Comparison of ENCODE assay signal across 29 cellular contexts in genomic region chr1:103942029-103942428, GRCh38.
"Had no signal": no experiment of that assay in that cellular context is flagged by ENCODE, and none has a peak within 500 bp of the region (broad histone marks: within the 10 kb centered on the region; RNA-seq: fewer than 3 reads in every experiment).

No MANE protein-coding gene starts in this region.

- H3K27ac Mint-ChIP-seq: dendritic cell treated with granulocyte-macrophage colony-stimulating factor and Interleukin-4, amounts not matched to agents 40 ng/mL and 50 ng/mL, for 4 days; endodermal cell; immature natural killer cell; natural killer cell; stimulated activated effector memory CD8-positive, alpha-beta T cell treated with anti-CD3 and anti-CD28 coated beads, Interleukin-12 subunit alpha, Interleukin-12 subunit beta, amount 100 ng/mL, for 72 hours had no signal

- DNase-seq: colonic mucosa; effector CD8-positive, alpha-beta T cell; endodermal cell; foreskin fibroblast; gastrocnemius medialis; head of caudate nucleus; immature natural killer cell; islet precursor cell; kidney glomerular epithelial cell; left colon; left ventricle myocardium inferior; lower lobe of right lung; natural killer cell; right cardiac atrium; sigmoid colon; stimulated activated CD4-positive, alpha-beta T cell treated with anti-CD3 and anti-CD28 coated beads, Interleukin-2, amount 100 ng/mL, for 24 hours; stimulated activated CD4-positive, alpha-beta T cell treated with anti-CD3 and anti-CD28 coated beads, Interleukin-4, amount 100 ng/mL, for 24 hours; stimulated activated naive CD4-positive, alpha-beta T cell treated with Interleukin-2 at 50 U/mL for 16 hours; stomach; thyroid gland; trophoblast cell had no signal

- H3K4me1 Mint-ChIP-seq: immature natural killer cell; natural killer cell; stimulated activated effector memory CD8-positive, alpha-beta T cell treated with anti-CD3 and anti-CD28 coated beads, Interleukin-12 subunit alpha, Interleukin-12 subunit beta, amount 100 ng/mL, for 72 hours had no signal

- H3K79me2 ChIP-seq: parathyroid adenoma had no signal

- H3K27me3 ChIP-seq: colonic mucosa, gastrocnemius medialis, neutrophil, sigmoid colon, stomach, thyroid gland, vagina had no signal

- H3K27me3 Mint-ChIP-seq: dendritic cell treated with granulocyte-macrophage colony-stimulating factor and Interleukin-4, amounts not matched to agents 40 ng/mL and 50 ng/mL, for 4 days had no signal

- H3K4me3 Mint-ChIP-seq: dendritic cell treated with granulocyte-macrophage colony-stimulating factor and Interleukin-4, amounts not matched to agents 40 ng/mL and 50 ng/mL, for 4 days; endodermal cell; immature natural killer cell; natural killer cell; stimulated activated effector memory CD8-positive, alpha-beta T cell treated with anti-CD3 and anti-CD28 coated beads, Interleukin-12 subunit alpha, Interleukin-12 subunit beta, amount 100 ng/mL, for 72 hours had no signal

- H3K9ac ChIP-seq: parathyroid adenoma had no signal

- H3K27ac ChIP-seq: colonic mucosa, epithelial cell of prostate, gastrocnemius medialis, left ventricle myocardium inferior, lower lobe of right lung, neutrophil, parathyroid adenoma, prostate gland, sigmoid colon, stomach, thyroid gland, vagina had no signal

- H3K4me1 ChIP-seq: colonic mucosa, gastrocnemius medialis, left ventricle myocardium inferior, lower lobe of right lung, parathyroid adenoma, prostate gland, sigmoid colon, stomach, thyroid gland, vagina had no signal

- H3K9me3 Mint-ChIP-seq: endodermal cell had no signal

- H3K9me3 ChIP-seq: colonic mucosa, gastrocnemius medialis, left ventricle myocardium inferior, lower lobe of right lung, neutrophil, prostate gland, sigmoid colon, stomach, thyroid gland, vagina had no signal

- ATAC-seq: esophagus mucosa; gastrocnemius medialis; left colon; lower lobe of right lung; natural killer cell; right cardiac atrium; stimulated activated effector memory CD8-positive, alpha-beta T cell treated with anti-CD3 and anti-CD28 coated beads, Interleukin-12 subunit alpha, Interleukin-12 subunit beta, amount 100 ng/mL, for 72 hours had no signal

- H3K4me3 ChIP-seq: colonic mucosa, gastrocnemius medialis, left ventricle myocardium inferior, lower lobe of right lung, prostate gland, sigmoid colon, stomach, thyroid gland, vagina had no signal

- H2AFZ ChIP-seq: parathyroid adenoma had no signal

- H3K36me3 ChIP-seq: colonic mucosa, gastrocnemius medialis, left ventricle myocardium inferior, lower lobe of right lung, neutrophil, prostate gland, sigmoid colon, stomach, thyroid gland, vagina had no signal

- H3K36me3 Mint-ChIP-seq: immature natural killer cell; natural killer cell; stimulated activated effector memory CD8-positive, alpha-beta T cell treated with anti-CD3 and anti-CD28 coated beads, Interleukin-12 subunit alpha, Interleukin-12 subunit beta, amount 100 ng/mL, for 72 hours had no signal
